ENCODE assay signal across 1 cellular context in genomic region chr10:96130326-96130758, GRCh38.
TF ChIP-seq lines count a peak whose summit lies in the region.

No MANE protein-coding gene starts in this region.

TF ChIP-seq in WTC11, 78 proteins besides CTCF, POLR2A, EP300 and RAD21 (continued from another document):
- TF ChIP-seq USF2 (CRISPR knock-in tag; IDR thresholded peaks at IDR 0.05) (no peak), FOXJ3 (CRISPR knock-in tag; IDR thresholded peaks at IDR 0.05; ENCODE audit: borderline replicate concordance) (no peak), GABPB1 (CRISPR knock-in tag; IDR thresholded peaks at IDR 0.05) (peak; percentile 44; the same call in 1 of the 2 replicates), ATF6 (CRISPR knock-in tag; IDR thresholded peaks at IDR 0.05) (no peak), MYBL2 (CRISPR knock-in tag; IDR thresholded peaks at IDR 0.05) (no peak), OVOL2 (CRISPR knock-in tag; IDR thresholded peaks at IDR 0.05; ENCODE audit: borderline replicate concordance) (no peak), ZBTB21 (CRISPR knock-in tag; IDR thresholded peaks at IDR 0.05; ENCODE audit: borderline replicate concordance) (no peak), STAT6 (CRISPR knock-in tag; conservative IDR thresholded peaks at IDR 0.05; ENCODE audit: low read depth) (no peak), IRF1 (CRISPR knock-in tag; IDR thresholded peaks at IDR 0.05) (no peak), HMGXB4 (CRISPR knock-in tag; IDR thresholded peaks at IDR 0.05) (0 out of 2 replicates have a peak, but pooled peaks have one; percentile 10), JUN (CRISPR knock-in tag; IDR thresholded peaks at IDR 0.05) (0 out of 2 replicates have a peak, but pooled peaks have one; percentile 24), NR1H2 (CRISPR knock-in tag; IDR thresholded peaks at IDR 0.05) (no peak), ZBTB43 (CRISPR knock-in tag; IDR thresholded peaks at IDR 0.05) (no peak), ZNF281 (CRISPR knock-in tag; IDR thresholded peaks at IDR 0.05) (no peak)
TF ChIP-seq in WTC11: peak in this region for 7.
